Comparison of ENCODE assay signal across 1 cellular context in genomic region chr9:129598089-129598596, GRCh38.
TF ChIP-seq lines count a peak whose summit lies in the region.

No MANE protein-coding gene starts in this region.

TF ChIP-seq in HepG2, 621 proteins besides CTCF, POLR2A, EP300 and RAD21:
- peak; percentile 15; the same call in 1 of the 2 replicates for TF ChIP-seq NFKB2 (CRISPR knock-in tag; IDR thresholded peaks at IDR 0.05; ENCODE audit: borderline replicate concordance)
- TF ChIP-seq ZNF44 (CRISPR knock-in tag; IDR thresholded peaks at IDR 0.05) = 0 out of 2 replicates have a peak, but pooled peaks have one; percentile 28
- TF ChIP-seq ZSCAN30 (CRISPR knock-in tag; IDR thresholded peaks at IDR 0.05) = no peak
- TF ChIP-seq ZC3H4 (CRISPR knock-in tag; IDR thresholded peaks at IDR 0.05; ENCODE audit: borderline replicate concordance) = peak; percentile 59; the same call in 1 of the 2 replicates
- TF ChIP-seq ZNF891 (CRISPR knock-in tag; IDR thresholded peaks at IDR 0.05) = peak; percentile 16; the same call in 1 of the 2 replicates
- 0 out of 2 replicates have a peak, but pooled peaks have one; percentile 22 for TF ChIP-seq MTF2 (CRISPR knock-in tag; IDR thresholded peaks at IDR 0.05; ENCODE audit: borderline replicate concordance)
- 0 out of 2 replicates have a peak, but pooled peaks have one; percentile 16 for TF ChIP-seq ZNF256 (CRISPR knock-in tag; conservative IDR thresholded peaks at IDR 0.05)
- TF ChIP-seq SALL2 (CRISPR knock-in tag; IDR thresholded peaks at IDR 0.05) = 0 out of 2 replicates have a peak, but pooled peaks have one; percentile 9
- 0 out of 2 replicates have a peak, but pooled peaks have one; percentile 11 for TF ChIP-seq SSRP1 (CRISPR knock-in tag; IDR thresholded peaks at IDR 0.05)
- TF ChIP-seq ZNF713 (CRISPR knock-in tag; IDR thresholded peaks at IDR 0.05) = no peak
- TF ChIP-seq ZFP82 (CRISPR knock-in tag; IDR thresholded peaks at IDR 0.05; ENCODE audit: borderline replicate concordance) = no peak
- 0 out of 2 replicates have a peak, but pooled peaks have one; percentile 6 for TF ChIP-seq NRL (CRISPR knock-in tag; IDR thresholded peaks at IDR 0.05; ENCODE audit: borderline replicate concordance)
- peak; percentile 52; the same call in 1 of the 2 replicates for TF ChIP-seq ZSCAN21 (CRISPR knock-in tag; IDR thresholded peaks at IDR 0.05; ENCODE audit: borderline replicate concordance)
- TF ChIP-seq ASH2L (IDR thresholded peaks at IDR 0.05; ENCODE audit: insufficient read length, low read depth, low read length) = peak; percentile 27
- TF ChIP-seq MIXL1 (CRISPR knock-in tag; IDR thresholded peaks at IDR 0.05) = no peak
- no peak for TF ChIP-seq CEBPZ (IDR thresholded peaks at IDR 0.05; ENCODE audit: low read length)
- 0 out of 2 replicates have a peak, but pooled peaks have one; percentile 32 for TF ChIP-seq SNAPC2 (CRISPR knock-in tag; IDR thresholded peaks at IDR 0.05)
- no peak for TF ChIP-seq ARNTL (CRISPR knock-in tag; IDR thresholded peaks at IDR 0.05)
- TF ChIP-seq ZSCAN5A (CRISPR knock-in tag; IDR thresholded peaks at IDR 0.05; ENCODE audit: borderline replicate concordance) = no peak
- TF ChIP-seq TFDP1 (CRISPR knock-in tag; IDR thresholded peaks at IDR 0.05; ENCODE audit: borderline replicate concordance) = no peak
- no peak for TF ChIP-seq ZNF432 (CRISPR knock-in tag; IDR thresholded peaks at IDR 0.05; ENCODE audit: borderline replicate concordance)
- TF ChIP-seq TP53 (CRISPR knock-in tag; conservative IDR thresholded peaks at IDR 0.05) = no peak
- no peak for TF ChIP-seq HHEX (CRISPR knock-in tag; IDR thresholded peaks at IDR 0.05)
- no peak for TF ChIP-seq CBX1 (IDR thresholded peaks at IDR 0.05; ENCODE audit: low read depth)
- 0 out of 2 replicates have a peak, but pooled peaks have one; percentile 2 for TF ChIP-seq ISX (CRISPR knock-in tag; conservative IDR thresholded peaks at IDR 0.05)
- 0 out of 2 replicates have a peak, but pooled peaks have one; percentile 1 for TF ChIP-seq GLI4 (CRISPR knock-in tag; IDR thresholded peaks at IDR 0.05; ENCODE audit: borderline replicate concordance)
- 0 out of 2 replicates have a peak, but pooled peaks have one; percentile 20 for TF ChIP-seq TARDBP (CRISPR knock-in tag; IDR thresholded peaks at IDR 0.05)
- TF ChIP-seq CEBPB (IDR thresholded peaks at IDR 0.05; ENCODE audit: borderline replicate concordance, low read depth, low read length) = no peak
- no peak for TF ChIP-seq DNMT1 (CRISPR knock-in tag; IDR thresholded peaks at IDR 0.05)
- no peak for TF ChIP-seq MED13 (CRISPR knock-in tag; IDR thresholded peaks at IDR 0.05)
- TF ChIP-seq POLR2G (IDR thresholded peaks at IDR 0.05; ENCODE audit: low read depth, low read length) = peak; percentile 19
- no peak for TF ChIP-seq ZNF784 (CRISPR knock-in tag; IDR thresholded peaks at IDR 0.05; ENCODE audit: borderline replicate concordance)
- peak; percentile 70; the same call in 1 of the 2 replicates for TF ChIP-seq EED (CRISPR knock-in tag; IDR thresholded peaks at IDR 0.05)
- no peak for TF ChIP-seq USF2 (IDR thresholded peaks at IDR 0.05; ENCODE audit: low read depth, low read length)
- TF ChIP-seq USF2 (CRISPR knock-in tag; IDR thresholded peaks at IDR 0.05; ENCODE audit: borderline replicate concordance) = 0 out of 2 replicates have a peak, but pooled peaks have one; percentile 25
- peak; percentile 16; the same call in 1 of the 2 replicates for TF ChIP-seq POLR2AphosphoS5 (IDR thresholded peaks at IDR 0.05; ENCODE audit: low read depth, low read length)
- 0 out of 2 replicates have a peak, but pooled peaks have one; percentile 33 for TF ChIP-seq ZBTB39 (CRISPR knock-in tag; IDR thresholded peaks at IDR 0.05)
- no peak for TF ChIP-seq ZFP91 (CRISPR knock-in tag; IDR thresholded peaks at IDR 0.05; ENCODE audit: borderline replicate concordance)
- TF ChIP-seq RARA (CRISPR knock-in tag; IDR thresholded peaks at IDR 0.05) = no peak
- TF ChIP-seq NFIC (IDR thresholded peaks at IDR 0.05; ENCODE audit: low read length) = no peak
- no peak for TF ChIP-seq ZNF354B (CRISPR knock-in tag; IDR thresholded peaks at IDR 0.05)
- TF ChIP-seq ZNF777 (CRISPR knock-in tag; IDR thresholded peaks at IDR 0.05) = 0 out of 2 replicates have a peak, but pooled peaks have one; percentile 7
- peak; percentile 11; the same call in 1 of the 2 replicates for TF ChIP-seq ZNF34 (CRISPR knock-in tag; IDR thresholded peaks at IDR 0.05; ENCODE audit: borderline replicate concordance)
